ENCODE assay signal across 21 cellular contexts in the genomic region with DNA sequence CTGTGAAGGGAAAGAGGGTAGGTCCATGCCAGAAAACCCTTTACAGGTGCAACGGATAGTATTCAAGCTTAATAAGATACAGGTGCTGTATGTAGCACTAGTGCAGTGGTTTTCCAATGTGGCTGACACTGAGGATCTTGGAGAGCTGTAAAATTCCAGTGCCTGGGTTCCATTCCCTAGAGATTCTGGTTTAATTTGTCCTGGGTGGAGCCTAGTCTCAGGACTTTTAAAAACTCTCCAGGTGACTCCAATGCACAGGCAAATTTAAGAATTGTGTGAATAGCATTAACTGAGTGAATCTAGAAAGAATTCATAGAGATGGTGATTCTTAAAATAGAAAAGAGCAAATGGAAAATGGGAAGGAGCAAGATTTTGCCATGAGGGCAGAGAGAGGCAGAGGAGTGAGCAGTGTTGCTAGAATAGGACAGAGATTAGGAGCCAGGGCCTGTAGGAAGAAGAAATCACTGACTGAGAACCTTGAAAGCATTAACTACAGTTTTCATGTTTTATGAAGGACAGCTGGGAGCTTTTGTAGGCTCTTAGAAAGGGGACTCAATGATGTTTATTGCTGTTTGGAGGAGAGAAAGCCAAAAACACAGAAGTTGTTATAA.
"Had no signal": no experiment of that assay in that cellular context is flagged by ENCODE, and none has a peak within 500 bp of the region (broad histone marks: within the 10 kb centered on the region; RNA-seq: fewer than 3 reads in every experiment).

No MANE protein-coding gene starts in this region.

- H3K27me3 ChIP-seq: hepatocyte, ovary, right lobe of liver, testis, upper lobe of left lung had no signal

- H3K4me3 ChIP-seq: dorsolateral prefrontal cortex, hepatocyte, lung, ovary, psoas muscle, right lobe of liver, testis, upper lobe of left lung had no signal

- H3K9me3 ChIP-seq: ovary, psoas muscle, right lobe of liver, testis, upper lobe of left lung had no signal

- H3K4me2 ChIP-seq: hepatocyte had no signal

- ATAC-seq: activated CD8-positive, alpha-beta T cell treated with anti-CD3 and anti-CD28 coated beads for 36 hours; psoas muscle; right lobe of liver; stimulated activated effector memory CD8-positive, alpha-beta T cell treated with anti-CD3 and anti-CD28 coated beads, Interleukin-12 subunit alpha, Interleukin-12 subunit beta, amount 100 ng/mL, for 72 hours had no signal

- H3K36me3 ChIP-seq: ovary, right lobe of liver, upper lobe of left lung had no signal

- H3K36me3 Mint-ChIP-seq: activated naive CD4-positive, alpha-beta T cell treated with anti-CD3 and anti-CD28 coated beads, Interleukin-2, amount 10 ng/mL, durations not matched to agents 7 days and 5 days; stimulated activated effector memory CD8-positive, alpha-beta T cell treated with anti-CD3 and anti-CD28 coated beads, Interleukin-12 subunit alpha, Interleukin-12 subunit beta, amount 100 ng/mL, for 72 hours had no signal

- H3K79me2 ChIP-seq: hepatocyte had no signal

- H2AFZ ChIP-seq: hepatocyte had no signal

- H3K27ac ChIP-seq: dorsolateral prefrontal cortex, hepatocyte, ovary, psoas muscle, right lobe of liver, testis, upper lobe of left lung had no signal

- H3K4me1 ChIP-seq: psoas muscle, right lobe of liver, testis had no signal

- DNase-seq: activated B cell treated with CpG ODN at 0.5 μM for 24 hours; activated CD4-positive, alpha-beta T cell treated with anti-CD3 and anti-CD28 coated beads for 4 hours; activated CD8-positive, alpha-beta T cell treated with anti-CD3 and anti-CD28 coated beads for 36 hours; activated naive CD4-positive, alpha-beta T cell treated with anti-CD3 and anti-CD28 coated beads, Interleukin-2, amount 10 ng/mL, durations not matched to agents 7 days and 5 days; activated naive CD8-positive, alpha-beta T cell treated with anti-CD3 and anti-CD28 coated beads, Interleukin-2, amount 50 U/mL, for 24 hours; activated T-cell treated with anti-CD3 and anti-CD28 coated beads, Interleukin-2, amount 50 U/mL, for 24 hours; anterior cingulate cortex; dorsolateral prefrontal cortex; midbrain; ovary; psoas muscle; right lobe of liver; stimulated activated CD4-positive, alpha-beta T cell treated with anti-CD3 and anti-CD28 coated beads, Interleukin-4, amount 100 ng/mL, for 24 hours; T-helper 1 cell; T-helper 9 cell; testis; upper lobe of left lung had no signal

- H3K9me3 Mint-ChIP-seq: activated B cell treated with CpG ODN at 0.5 μM for 24 hours; activated CD8-positive, alpha-beta T cell treated with anti-CD3 and anti-CD28 coated beads for 36 hours; activated naive CD4-positive, alpha-beta T cell treated with anti-CD3 and anti-CD28 coated beads, Interleukin-2, amount 10 ng/mL, durations not matched to agents 7 days and 5 days; activated naive CD8-positive, alpha-beta T cell treated with anti-CD3 and anti-CD28 coated beads, Interleukin-2, amount 50 U/mL, for 24 hours; activated T-cell treated with anti-CD3 and anti-CD28 coated beads, Interleukin-2, amount 50 U/mL, for 24 hours; activated T-helper 2 cell treated with anti-CD3 and anti-CD28 coated beads, Interferon-gamma antibody, Interleukin-2, Interleukin-4, amounts not matched to agents 10 μg/mL and 5 μg/mL and 100 μg/mL, durations not matched to agents 14 hours and 24 hours and 36 hours; stimulated activated effector memory CD8-positive, alpha-beta T cell treated with anti-CD3 and anti-CD28 coated beads, Interleukin-12 subunit alpha, Interleukin-12 subunit beta, amount 100 ng/mL, for 72 hours had no signal

- H3K27me3 Mint-ChIP-seq: activated B cell treated with CpG ODN at 0.5 μM for 24 hours; activated naive CD4-positive, alpha-beta T cell treated with anti-CD3 and anti-CD28 coated beads, Interleukin-2, amount 10 ng/mL, durations not matched to agents 7 days and 5 days; activated naive CD8-positive, alpha-beta T cell treated with anti-CD3 and anti-CD28 coated beads, Interleukin-2, amount 50 U/mL, for 24 hours; activated T-cell treated with anti-CD3 and anti-CD28 coated beads, Interleukin-2, amount 50 U/mL, for 24 hours had no signal

- H3K27ac Mint-ChIP-seq: activated B cell treated with CpG ODN at 0.5 μM for 24 hours; activated CD8-positive, alpha-beta T cell treated with anti-CD3 and anti-CD28 coated beads for 36 hours; activated naive CD4-positive, alpha-beta T cell treated with anti-CD3 and anti-CD28 coated beads, Interleukin-2, amount 10 ng/mL, durations not matched to agents 7 days and 5 days; activated naive CD8-positive, alpha-beta T cell treated with anti-CD3 and anti-CD28 coated beads, Interleukin-2, amount 50 U/mL, for 24 hours; activated T-cell treated with anti-CD3 and anti-CD28 coated beads, Interleukin-2, amount 50 U/mL, for 24 hours; activated T-helper 2 cell treated with anti-CD3 and anti-CD28 coated beads, Interferon-gamma antibody, Interleukin-2, Interleukin-4, amounts not matched to agents 10 μg/mL and 5 μg/mL and 100 μg/mL, durations not matched to agents 14 hours and 24 hours and 36 hours; stimulated activated effector memory CD8-positive, alpha-beta T cell treated with anti-CD3 and anti-CD28 coated beads, Interleukin-12 subunit alpha, Interleukin-12 subunit beta, amount 100 ng/mL, for 72 hours had no signal

- H3K4me3 Mint-ChIP-seq: activated B cell treated with CpG ODN at 0.5 μM for 24 hours; activated CD8-positive, alpha-beta T cell treated with anti-CD3 and anti-CD28 coated beads for 36 hours; activated naive CD4-positive, alpha-beta T cell treated with anti-CD3 and anti-CD28 coated beads, Interleukin-2, amount 10 ng/mL, durations not matched to agents 7 days and 5 days; activated naive CD8-positive, alpha-beta T cell treated with anti-CD3 and anti-CD28 coated beads, Interleukin-2, amount 50 U/mL, for 24 hours; activated T-cell treated with anti-CD3 and anti-CD28 coated beads, Interleukin-2, amount 50 U/mL, for 24 hours; stimulated activated effector memory CD8-positive, alpha-beta T cell treated with anti-CD3 and anti-CD28 coated beads, Interleukin-12 subunit alpha, Interleukin-12 subunit beta, amount 100 ng/mL, for 72 hours had no signal

- H3K4me1 Mint-ChIP-seq: activated naive CD4-positive, alpha-beta T cell treated with anti-CD3 and anti-CD28 coated beads, Interleukin-2, amount 10 ng/mL, durations not matched to agents 7 days and 5 days; stimulated activated effector memory CD8-positive, alpha-beta T cell treated with anti-CD3 and anti-CD28 coated beads, Interleukin-12 subunit alpha, Interleukin-12 subunit beta, amount 100 ng/mL, for 72 hours had no signal
